14 cellular contexts compared by ENCODE assay signal in the genomic region with DNA sequence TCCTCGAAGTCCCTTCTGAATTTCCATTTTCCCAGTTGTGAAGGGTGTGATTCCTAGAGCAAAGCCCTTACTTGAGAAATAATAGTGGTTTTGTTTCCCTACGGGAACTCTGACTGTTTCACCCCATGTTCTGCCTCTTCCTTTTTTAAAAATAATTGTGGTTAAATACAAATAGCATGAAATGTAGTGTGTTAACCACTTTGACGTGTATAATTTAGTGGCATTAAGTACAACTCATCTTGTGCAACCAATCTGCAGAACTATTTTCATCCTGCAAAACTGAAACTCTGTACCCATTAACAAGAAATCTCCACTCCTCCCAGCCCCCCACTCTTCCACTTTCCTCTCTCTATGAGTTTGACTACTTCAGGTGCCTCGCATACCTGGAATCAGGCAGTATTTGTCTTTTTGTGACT. TPM values are rescaled to one million over a fixed set of nuclear protein-coding genes. Genes with fewer than 3 reads are reported as not detected.
DNase-seq lines count a peak whose midpoint lies in the region; ATAC-seq lines count a peak whose summit lies in the region.
"Had no signal": no experiment of that assay in that cellular context is flagged by ENCODE, and none has a peak within 500 bp of the region (broad histone marks: within the 10 kb centered on the region; RNA-seq: fewer than 3 reads in every experiment).

No MANE protein-coding gene starts in this region.

- peak; percentile 22 to 68 for ATAC-seq in activated naive CD4-positive, alpha-beta T cell treated with anti-CD3 and anti-CD28 coated beads, Interleukin-2, amount 50 U/mL, for 72 hours
- ATAC-seq in HG02884 (IDR thresholded peaks at IDR 0.05; ENCODE audit: unreplicated experiment) = peak; percentile 34

- no peak overlapping the region for H3K27ac Mint-ChIP-seq in activated naive CD4-positive, alpha-beta T cell treated with anti-CD3 and anti-CD28 coated beads, Interleukin-2, amount 50 U/mL, for 72 hours
- peak overlapping the region; percentile 37 for H3K27ac Mint-ChIP-seq in stimulated activated naive CD8-positive, alpha-beta T cell treated with anti-CD3 and anti-CD28 coated beads, Interleukin-15, Interleukin-2, amounts not matched to agents 100 ng/mL and 50 ng/mL, for 24 hours

- peak in 1 of 2 donors; percentile 44 for DNase-seq in activated naive CD4-positive, alpha-beta T cell treated with anti-CD3 and anti-CD28 coated beads, Interleukin-2, amount 50 U/mL, for 72 hours (ENCODE audit: low spot score in 2 of 2)
- no peak for DNase-seq in activated naive CD4-positive, alpha-beta T cell (lab: John Stamatoyannopoulos, UW)
- peak; percentile 32 to 35 for DNase-seq in activated T-cell treated with anti-CD3 and anti-CD28 coated beads, Interleukin-2, amount 50 U/mL, for 48 hours
- no peak for DNase-seq in NCI-H187 (lab: John Stamatoyannopoulos, UW)
- no peak for DNase-seq in NCI-H1048 (lab: John Stamatoyannopoulos, UW)
- DNase-seq in H4 (ENCODE audit: low spot score) = no peak
- DNase-seq: activated CD4-positive, alpha-beta T cell treated with anti-CD3 and anti-CD28 coated beads, Interleukin-2, amount 50 U/mL, for 4 hours; GOT3; NCI-H2081 treated with DMSO at 0.1 percent for 48 hours; nucleus accumbens; SHP77 had no signal

- H3K9me3 Mint-ChIP-seq in activated naive CD4-positive, alpha-beta T cell treated with anti-CD3 and anti-CD28 coated beads, Interleukin-2, amount 50 U/mL, for 72 hours = no peaks in the 10 kb centered on the region
- no peaks in the 10 kb centered on the region for H3K9me3 Mint-ChIP-seq in stimulated activated naive CD8-positive, alpha-beta T cell treated with anti-CD3 and anti-CD28 coated beads, Interleukin-15, Interleukin-2, amounts not matched to agents 100 ng/mL and 50 ng/mL, for 24 hours

- H3K4me3 Mint-ChIP-seq in stimulated activated naive CD8-positive, alpha-beta T cell treated with anti-CD3 and anti-CD28 coated beads, Interleukin-15, Interleukin-2, amounts not matched to agents 100 ng/mL and 50 ng/mL, for 24 hours = no peak overlapping the region

- H3K36me3 Mint-ChIP-seq in activated naive CD4-positive, alpha-beta T cell treated with anti-CD3 and anti-CD28 coated beads, Interleukin-2, amount 50 U/mL, for 72 hours = no peaks in the 10 kb centered on the region
- no peaks in the 10 kb centered on the region for H3K36me3 Mint-ChIP-seq in stimulated activated naive CD8-positive, alpha-beta T cell treated with anti-CD3 and anti-CD28 coated beads, Interleukin-15, Interleukin-2, amounts not matched to agents 100 ng/mL and 50 ng/mL, for 24 hours (ENCODE audit: low read depth)

- H3K27me3 Mint-ChIP-seq in stimulated activated naive CD8-positive, alpha-beta T cell treated with anti-CD3 and anti-CD28 coated beads, Interleukin-15, Interleukin-2, amounts not matched to agents 100 ng/mL and 50 ng/mL, for 24 hours = peaks cover 39% of the 10 kb centered on the region

- peaks cover 17% of the 10 kb centered on the region for H3K4me1 Mint-ChIP-seq in stimulated activated naive CD8-positive, alpha-beta T cell treated with anti-CD3 and anti-CD28 coated beads, Interleukin-15, Interleukin-2, amounts not matched to agents 100 ng/mL and 50 ng/mL, for 24 hours (ENCODE audit: low read depth)

RNA-seq across cellular contexts. Expression of gene HAND1, which starts 35.6 kb away (rescaled TPM):
- not detected for total RNA-seq in activated naive CD4-positive, alpha-beta T cell treated with anti-CD3 and anti-CD28 coated beads, Interleukin-2, amount 50 U/mL, for 72 hours
- total RNA-seq in H4 (2014; rRNA removed; shearing (Covaris generic)) = 0.29 TPM in 1 of 2 replicates, not detected in the other
- total RNA-seq: vagina had no signal

Comparison
In these comparisons a context has a peak if more than half of its experiments do, and no peak if none do; other contexts are left out.
1. DNase-seq: peak in activated T-cell treated with anti-CD3 and anti-CD28 coated beads, Interleukin-2, amount 50 U/mL, for 48 hours (2 of 2); none in activated naive CD4-positive, alpha-beta T cell (0 of 4), NCI-H187 (0 of 2), NCI-H1048 (single experiment) and H4 (single experiment).